Comparison of ENCODE assay signal across 9 cellular contexts in the genomic region with DNA sequence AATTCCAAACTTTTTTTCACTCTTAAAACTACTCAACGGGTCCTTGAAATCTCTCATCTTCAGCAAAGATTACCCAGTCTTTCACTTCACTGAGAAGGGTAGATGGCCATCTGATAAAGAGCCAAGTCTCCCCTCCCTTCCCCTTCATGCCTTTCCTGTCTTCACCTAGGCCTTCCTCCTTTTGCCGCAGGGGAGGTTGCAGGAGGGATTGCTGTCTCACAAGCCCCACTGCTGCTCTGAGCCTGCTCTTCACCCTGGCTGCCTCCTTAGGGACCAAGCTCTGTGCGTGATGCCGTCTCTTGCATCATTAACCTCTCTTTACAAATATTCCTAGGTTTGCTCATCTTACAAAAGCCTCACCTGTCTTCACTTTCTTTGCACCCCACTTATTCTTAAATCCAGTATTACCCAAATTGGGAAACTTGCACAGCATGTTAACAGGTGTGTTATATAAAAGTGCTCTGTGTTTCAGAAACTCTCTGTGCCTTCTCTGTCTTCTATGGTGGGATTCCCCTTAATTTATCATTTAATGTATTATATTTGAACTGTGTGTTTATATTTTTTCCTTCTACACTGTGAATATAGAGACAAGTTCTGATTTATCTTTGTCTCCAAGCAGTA. TPM values are rescaled to one million over a fixed set of nuclear protein-coding genes. Genes with fewer than 3 reads are reported as not detected.
A peak's percentile ranks its signal among the peaks of the same experiment; 100 is the strongest.
DNase-seq lines count a peak whose midpoint lies in the region; ATAC-seq and TF ChIP-seq lines count a peak whose summit lies in the region.
"Had no signal": no experiment of that assay in that cellular context is flagged by ENCODE, and none has a peak within 500 bp of the region (broad histone marks: within the 10 kb centered on the region; RNA-seq: fewer than 3 reads in every experiment).

No MANE protein-coding gene starts in this region.

- H3K4me3 ChIP-seq in PC-9, result peak overlapping the region; percentile 24; the same call in 1 of the 2 replicates
- H3K4me3 ChIP-seq in skeletal muscle tissue (ENCODE audit: low read length in 3 of 3), result peak overlapping the region in 1 of 3 donors; percentile 35
- H3K4me3 ChIP-seq: thyroid gland had no signal

- H3F3A ChIP-seq in PC-9 (ENCODE audit: insufficient read depth, low read depth), result peaks cover 38% of the 10 kb centered on the region

- H3K4me1 ChIP-seq in PC-9 (replicated peaks; ENCODE audit: insufficient read depth) (peaks cover 42% of the 10 kb centered on the region), skeletal muscle tissue (ENCODE audit: control insufficient read depth in 3 of 3, insufficient read depth in 3 of 3, low read length in 3 of 3) (peaks cover 17 to 45% (median 24%) of the 10 kb centered on the region in 3 donors)

- H3K4me1 Mint-ChIP-seq in effector memory CD8-positive, alpha-beta T cell (ENCODE audit: low read depth in 2 of 2), result peaks cover 32 to 50% of the 10 kb centered on the region in 2 donors

- H3K27me3 Mint-ChIP-seq in effector memory CD8-positive, alpha-beta T cell, result no peaks in the 10 kb centered on the region

- no peak overlapping the region for H2AFZ ChIP-seq in PC-9

- ATAC-seq in effector memory CD8-positive, alpha-beta T cell (replicated peaks), result no peak

- H4K20me1 ChIP-seq in PC-9 (ENCODE audit: insufficient read depth), result peaks cover 77% of the 10 kb centered on the region

- peaks cover 45% of the 10 kb centered on the region for H3K36me3 Mint-ChIP-seq in effector memory CD8-positive, alpha-beta T cell (ENCODE audit: insufficient read depth)

- no peaks in the 10 kb centered on the region for H3K9me2 ChIP-seq in PC-9 (ENCODE audit: insufficient read depth)

- POLR2A ChIA-PET in PC-9 (lab: Charles Lee; ENCODE audit: unreplicated experiment), result no interaction called here

- H3K27ac ChIP-seq in PC-9 (peak overlapping the region; percentile 55), skeletal muscle tissue (ENCODE audit: low read depth, low read length) (no peak overlapping the region)

- peaks cover 86% of the 10 kb centered on the region for H3K79me2 ChIP-seq in PC-9 (ENCODE audit: low read depth)

- H3K36me3 ChIP-seq in PC-9 (ENCODE audit: low read depth), result peaks cover 9% of the 10 kb centered on the region; the same call in 1 of the 2 replicates
- H3K36me3 ChIP-seq in skeletal muscle tissue (ENCODE audit: control insufficient read depth in 3 of 3, insufficient read depth in 3 of 3, low read length in 3 of 3), result no peaks in the 10 kb centered on the region
- H3K36me3 ChIP-seq: thyroid gland had no signal

- H3K9me3 Mint-ChIP-seq in effector memory CD8-positive, alpha-beta T cell, result no peaks in the 10 kb centered on the region

- H3K27me3 ChIP-seq in PC-9 (ENCODE audit: insufficient read depth, low read depth) (no peaks in the 10 kb centered on the region), skeletal muscle tissue (ENCODE audit: control insufficient read depth in 3 of 3, insufficient read depth in 3 of 3, low read length in 3 of 3) (no peaks in the 10 kb centered on the region)
- H3K27me3 ChIP-seq: thyroid gland had no signal

- H3K4me3 Mint-ChIP-seq in effector memory CD8-positive, alpha-beta T cell, result peak overlapping the region; percentile 71 to 86

- TF ChIP-seq CTCF in PC-9 (conservative IDR thresholded peaks at IDR 0.05), result no peak

- CTCF ChIA-PET in PC-9 (lab: Charles Lee), result no interaction called here

- peak overlapping the region; percentile 95 for H3K4me2 ChIP-seq in PC-9

- intact Hi-C loops in PC-9 (cut with micrococcal nuclease; ENCODE audit: unreplicated experiment), result loop anchor here (5.0 kb wide), 2 partner anchors 126 to 486 kb away; a partner anchor contains a TSS

- H3K9ac ChIP-seq in skeletal muscle tissue (ENCODE audit: low read depth in 1 of 3, low read length in 3 of 3), result peak overlapping the region in 2 of 3 donors; percentile 8 to 20

- peak overlapping the region; percentile 82 to 83 for H3K27ac Mint-ChIP-seq in effector memory CD8-positive, alpha-beta T cell

- no TSS peak for BruUV-seq in PC-9 (replicated peaks; lab: Mats Ljungman, UMichigan)

- peak; percentile 16 for DNase-seq in activated CD4-positive, alpha-beta T cell treated with anti-CD3 and anti-CD28 coated beads for 48 hours
- no peak for DNase-seq in activated CD4-positive, alpha-beta T cell treated with anti-CD3 and anti-CD28 coated beads for 1 hour
- peak; percentile 54 for DNase-seq in PC-9
- no peak for DNase-seq in effector memory CD8-positive, alpha-beta T cell
- no peak for DNase-seq in NCI-H510A (lab: John Stamatoyannopoulos, UW)
- no peak for DNase-seq in inferior parietal cortex (ENCODE audit: extremely low spot score)
- no peak for DNase-seq in NCI-H2227 (lab: John Stamatoyannopoulos, UW; ENCODE audit: unreplicated experiment)

- H3K9me3 ChIP-seq in PC-9 (ENCODE audit: insufficient read depth, low read depth) (no peaks in the 10 kb centered on the region), skeletal muscle tissue (ENCODE audit: control insufficient read depth in 3 of 3, low read length in 3 of 3) (no peaks in the 10 kb centered on the region)
- H3K9me3 ChIP-seq: thyroid gland had no signal

RNA-seq across cellular contexts. Expression of a gene that starts 3.8 kb away (rescaled TPM):
- total RNA-seq in PC-9 (2021), result 39.1 and 39.6 TPM in 2 replicates
- 29.7 TPM for total RNA-seq in skeletal muscle tissue

Comparison
In these comparisons a context has a peak if more than half of its experiments do, and no peak if none do; other contexts are left out.
1. DNase-seq: peak in activated CD4-positive, alpha-beta T cell treated with anti-CD3 and anti-CD28 coated beads for 48 hours (single experiment) and PC-9 (2 of 2); none in activated CD4-positive, alpha-beta T cell treated with anti-CD3 and anti-CD28 coated beads for 1 hour (single experiment), effector memory CD8-positive, alpha-beta T cell (0 of 3), NCI-H510A (single experiment), inferior parietal cortex (single experiment) and NCI-H2227 (single experiment).